19 cellular contexts compared by ENCODE assay signal in the genomic region with DNA sequence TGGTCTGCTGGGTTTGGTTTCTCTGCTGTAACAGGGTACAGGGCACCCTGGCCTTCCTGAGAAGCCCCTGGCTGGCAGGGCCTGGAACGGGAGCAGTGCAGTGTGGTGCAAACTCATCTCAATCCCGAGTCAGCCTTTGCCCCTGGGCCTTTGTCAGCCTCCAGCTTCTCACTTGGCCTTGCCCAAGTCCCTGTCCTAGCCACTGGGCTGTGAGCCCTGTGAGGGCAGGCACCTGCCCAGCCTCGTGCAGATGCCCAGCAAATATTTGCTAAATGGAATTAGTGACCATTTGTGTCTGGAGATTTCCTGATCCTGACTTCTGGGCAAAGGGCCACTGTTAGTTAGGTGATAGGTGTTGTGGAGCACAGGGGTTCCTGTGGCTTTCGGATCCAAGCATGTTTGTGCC.
"Had no signal": no experiment of that assay in that cellular context is flagged by ENCODE, and none has a peak within 500 bp of the region (broad histone marks: within the 10 kb centered on the region; RNA-seq: fewer than 3 reads in every experiment).

No MANE protein-coding gene starts in this region.

- H3K9me3 ChIP-seq: heart right ventricle, left lung, neutrophil, suprapubic skin, tibial nerve, vagina had no signal

- H3K27ac ChIP-seq: cardiac muscle cell, left lung, neutrophil, suprapubic skin, tibial nerve, vagina had no signal

- ATAC-seq: activated CD4-positive, alpha-beta T cell treated with anti-CD3 and anti-CD28 coated beads for 36 hours; natural killer cell; T-helper 17 cell had no signal

- DNase-seq: activated B cell treated with CpG ODN at 0.5 μM for 24 hours; activated CD4-positive, alpha-beta T cell treated with anti-CD3 and anti-CD28 coated beads for 36 hours; activated CD4-positive, alpha-beta T cell treated with anti-CD3 and anti-CD28 coated beads, Interleukin-2, amount 50 U/mL, for 4 hours; activated effector memory CD4-positive, alpha-beta T cell treated with anti-CD3 and anti-CD28 coated beads, Interleukin-2, amount 50 U/mL, for 16 hours; activated naive CD4-positive, alpha-beta T cell treated with anti-CD3 and anti-CD28 coated beads, Interleukin-2, amount 10 ng/mL, durations not matched to agents 7 days and 5 days; activated T-cell treated with anti-CD3 and anti-CD28 coated beads for 4 hours; heart right ventricle; left lung; natural killer cell; stimulated activated CD4-positive, alpha-beta T cell treated with anti-CD3 and anti-CD28 coated beads, Interleukin-4, amount 100 ng/mL, for 24 hours; SW 1271; T-helper 17 cell had no signal

- H3K27me3 ChIP-seq: cardiac muscle cell, heart right ventricle, left lung, neutrophil, suprapubic skin, tibial nerve, vagina had no signal

- H3K36me3 ChIP-seq: cardiac muscle cell, heart right ventricle, left lung, neutrophil, suprapubic skin, tibial nerve, vagina had no signal

- H3K4me1 ChIP-seq: left lung, suprapubic skin, tibial nerve, vagina had no signal

- H3K4me1 Mint-ChIP-seq: activated B cell treated with CpG ODN at 0.5 μM for 24 hours had no signal

- H3K27ac Mint-ChIP-seq: activated B cell treated with CpG ODN at 0.5 μM for 24 hours; activated CD4-positive, alpha-beta T cell treated with anti-CD3 and anti-CD28 coated beads for 36 hours; activated naive CD4-positive, alpha-beta T cell treated with anti-CD3 and anti-CD28 coated beads, Interleukin-2, amount 10 ng/mL, durations not matched to agents 7 days and 5 days; mesothelial cell of epicardium; natural killer cell; stimulated activated naive CD8-positive, alpha-beta T cell treated with anti-CD3 and anti-CD28 coated beads, Interleukin-15, Interleukin-2, amounts not matched to agents 100 ng/mL and 50 ng/mL, for 24 hours; T-helper 17 cell had no signal

- H3K4me3 Mint-ChIP-seq: activated B cell treated with CpG ODN at 0.5 μM for 24 hours; activated CD4-positive, alpha-beta T cell treated with anti-CD3 and anti-CD28 coated beads for 36 hours; activated naive CD4-positive, alpha-beta T cell treated with anti-CD3 and anti-CD28 coated beads, Interleukin-2, amount 10 ng/mL, durations not matched to agents 7 days and 5 days; mesothelial cell of epicardium; natural killer cell; stimulated activated naive CD8-positive, alpha-beta T cell treated with anti-CD3 and anti-CD28 coated beads, Interleukin-15, Interleukin-2, amounts not matched to agents 100 ng/mL and 50 ng/mL, for 24 hours; T-helper 17 cell had no signal

- H3K36me3 Mint-ChIP-seq: activated naive CD4-positive, alpha-beta T cell treated with anti-CD3 and anti-CD28 coated beads, Interleukin-2, amount 10 ng/mL, durations not matched to agents 7 days and 5 days; natural killer cell had no signal

- H3K4me3 ChIP-seq: cardiac muscle cell, heart right ventricle, left lung, suprapubic skin, tibial nerve, vagina had no signal

- H3K9me3 Mint-ChIP-seq: activated B cell treated with CpG ODN at 0.5 μM for 24 hours; activated naive CD4-positive, alpha-beta T cell treated with anti-CD3 and anti-CD28 coated beads, Interleukin-2, amount 10 ng/mL, durations not matched to agents 7 days and 5 days; natural killer cell; stimulated activated naive CD8-positive, alpha-beta T cell treated with anti-CD3 and anti-CD28 coated beads, Interleukin-15, Interleukin-2, amounts not matched to agents 100 ng/mL and 50 ng/mL, for 24 hours had no signal
